ENCODE assay signal across 8 cellular contexts in genomic region chr15:72155021-72155621, GRCh38.
DNase-seq lines count a peak whose midpoint lies in the region; ATAC-seq and TF ChIP-seq lines count a peak whose summit lies in the region.

No MANE protein-coding gene starts in this region.

- DNase-seq in HS-27A (ENCODE audit: low read depth): peak; percentile 55
- DNase-seq in WERI-Rb-1: no peak
- peak; percentile 95 for DNase-seq in glomerular visceral epithelial cell (ENCODE audit: extremely low spot score)
- DNase-seq in activated CD8-positive, alpha-beta memory T cell treated with anti-CD3 and anti-CD28 coated beads for 24 hours: no peak
- no peak for DNase-seq in activated CD8-positive, alpha-beta memory T cell treated with anti-CD3 and anti-CD28 coated beads, Interleukin-2, amount 50 U/mL, for 4 hours

- no peaks in the 10 kb centered on the region for H3K9me3 ChIP-seq in WERI-Rb-1 (ENCODE audit: severe bottlenecking)

- H3K79me2 ChIP-seq in ACC112 (ENCODE audit: control insufficient read depth, insufficient read depth, low read length, unreplicated experiment): no peaks in the 10 kb centered on the region

- no peaks in the 10 kb centered on the region for H3K36me3 ChIP-seq in ACC112 (ENCODE audit: insufficient read depth, low read length)
- no peaks in the 10 kb centered on the region for H3K36me3 ChIP-seq in WERI-Rb-1
- no peaks in the 10 kb centered on the region for H3K36me3 ChIP-seq in rectal smooth muscle tissue (ENCODE audit: control insufficient read depth, insufficient read depth, low read length)

- ATAC-seq in GM18505 (IDR thresholded peaks at IDR 0.05; ENCODE audit: unreplicated experiment): no peak

- H3K9ac ChIP-seq in rectal smooth muscle tissue (ENCODE audit: low read length): peak overlapping the region; percentile 28

- H3K27ac ChIP-seq in ACC112 (ENCODE audit: low read depth, low read length): no peak overlapping the region
- H3K27ac ChIP-seq in WERI-Rb-1: no peak overlapping the region
- H3K27ac ChIP-seq in rectal smooth muscle tissue (ENCODE audit: low read depth, low read length): peak overlapping the region; percentile 33

- no peaks in the 10 kb centered on the region for H3K27me3 ChIP-seq in ACC112 (ENCODE audit: insufficient read depth, low read length)
- no peaks in the 10 kb centered on the region for H3K27me3 ChIP-seq in WERI-Rb-1 (ENCODE audit: insufficient read depth, low read depth, severe bottlenecking)
- H3K27me3 ChIP-seq in rectal smooth muscle tissue (ENCODE audit: control insufficient read depth, insufficient read depth, low read length): no peaks in the 10 kb centered on the region

- peak overlapping the region; percentile 84 for H2AFZ ChIP-seq in ACC112 (ENCODE audit: low read length, unreplicated experiment)

- peaks cover 7% of the 10 kb centered on the region for H3K4me1 ChIP-seq in ACC112 (ENCODE audit: control insufficient read depth, insufficient read depth, low read length, unreplicated experiment)
- no peaks in the 10 kb centered on the region for H3K4me1 ChIP-seq in rectal smooth muscle tissue (ENCODE audit: control insufficient read depth, insufficient read depth, low read length)

- TF ChIP-seq CTCF in WERI-Rb-1 (IDR thresholded peaks at IDR 0.05; ENCODE audit: low read depth, low read length): no peak

- peak overlapping the region; percentile 75 for H3K4me3 ChIP-seq in ACC112 (ENCODE audit: low read depth, low read length)
- H3K4me3 ChIP-seq in WERI-Rb-1 (ENCODE audit: low read depth, low read length): peak overlapping the region; percentile 55
- peak overlapping the region; percentile 89 for H3K4me3 ChIP-seq in rectal smooth muscle tissue (ENCODE audit: low read length)

- no peak for TF ChIP-seq POLR2A in GM18505 (IDR thresholded peaks at IDR 0.05; ENCODE audit: borderline replicate concordance, extremely low read depth, insufficient read depth, insufficient read length)

Comparison
In these comparisons a context has a peak if more than half of its experiments do, and no peak if none do; other contexts are left out.
1. DNase-seq: peak in HS-27A (single experiment) and glomerular visceral epithelial cell (single experiment); none in WERI-Rb-1 (single experiment), activated CD8-positive, alpha-beta memory T cell treated with anti-CD3 and anti-CD28 coated beads for 24 hours (single experiment) and activated CD8-positive, alpha-beta memory T cell treated with anti-CD3 and anti-CD28 coated beads, Interleukin-2, amount 50 U/mL, for 4 hours (single experiment).
2. Peak in every context shown above with its lines, with median percentiles within 50 percentile points of each other: H3K4me3 ChIP-seq.